In the genomic region with DNA sequence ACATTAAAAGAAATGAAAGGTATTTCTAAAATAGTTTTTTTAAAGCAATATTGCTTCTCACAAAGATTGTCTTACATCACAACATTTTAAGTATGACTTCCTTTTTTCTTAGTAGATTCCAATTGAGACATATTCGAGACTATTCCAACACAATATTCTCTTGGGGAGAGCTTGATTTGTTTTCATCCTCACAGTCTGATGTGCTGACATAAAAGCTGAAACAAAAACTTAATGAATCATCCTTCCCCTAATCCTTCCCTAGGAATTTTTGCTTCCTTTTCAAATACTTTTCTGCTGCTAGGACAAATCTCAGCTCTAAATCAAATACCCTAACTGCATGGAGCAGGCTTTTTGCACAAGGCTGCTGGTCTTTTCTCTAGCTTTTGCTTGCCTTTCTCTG, we compare ENCODE assay signal across 16 cellular contexts.
DNase-seq lines count a peak whose midpoint lies in the region; ATAC-seq and TF ChIP-seq lines count a peak whose summit lies in the region.
"Had no signal": no experiment of that assay in that cellular context is flagged by ENCODE, and none has a peak within 500 bp of the region (broad histone marks: within the 10 kb centered on the region; RNA-seq: fewer than 3 reads in every experiment).

No MANE protein-coding gene starts in this region.

- H3K27ac ChIP-seq in fibroblast of lung (ENCODE audit: insufficient read depth, low read length): no peak overlapping the region
- H3K27ac ChIP-seq: SJCRH30 had no signal

- no peak for ATAC-seq in GM18873 (IDR thresholded peaks at IDR 0.05; ENCODE audit: low FRiP score, unreplicated experiment)

- no peaks in the 10 kb centered on the region for H3K79me2 ChIP-seq in fibroblast of lung (ENCODE audit: control insufficient read depth, insufficient read depth, low read length)

- DNase-seq in GM03348 (ENCODE audit: low spot score) (peak; percentile 29), RPMI7951 (ENCODE audit: low read depth) (peak; percentile 10), fibroblast of lung (ENCODE audit: low read depth in 2 of 2) (peak; percentile 31 to 39), retinal pigment epithelial cell (ENCODE audit: low read depth) (peak; percentile 67), BE2C (no peak), activated T-cell treated with anti-CD3 and anti-CD28 coated beads for 4 hours (no peak), DMS 273 (lab: John Stamatoyannopoulos, UW; ENCODE audit: unreplicated experiment) (no peak)
- DNase-seq: activated T-cell treated with anti-CD3 and anti-CD28 coated beads, Interleukin-2, amount 50 U/mL, for 1 hour; anterior cingulate cortex; DMS 273 treated with DMSO at 0.1 percent for 48 hours; NCI-H1417 treated with DMSO at 0.1 percent for 48 hours; NCI-H524 treated with DMSO at 0.1 percent for 48 hours; SJCRH30 had no signal

- no peaks in the 10 kb centered on the region for H3K9me3 ChIP-seq in fibroblast of lung (ENCODE audit: control insufficient read depth, insufficient read depth, low read depth, low read length)
- H3K9me3 ChIP-seq in BE2C: no peaks in the 10 kb centered on the region
- H3K9me3 ChIP-seq: HAP-1, SJCRH30, tibial nerve had no signal

- H3K27me3 ChIP-seq in fibroblast of lung (ENCODE audit: control insufficient read depth, insufficient read depth, low read length): no peaks in the 10 kb centered on the region
- H3K27me3 ChIP-seq in BE2C: no peaks in the 10 kb centered on the region
- H3K27me3 ChIP-seq: SJCRH30, tibial nerve had no signal

- H3K36me3 ChIP-seq in fibroblast of lung (ENCODE audit: control insufficient read depth, insufficient read depth, low read length) (no peaks in the 10 kb centered on the region), BE2C (no peaks in the 10 kb centered on the region)
- H3K36me3 ChIP-seq: HAP-1, SJCRH30, tibial nerve had no signal

- no peaks in the 10 kb centered on the region for H4K20me1 ChIP-seq in fibroblast of lung (ENCODE audit: control insufficient read depth, extremely low read depth, insufficient read depth, low read length)

- no peak overlapping the region for H2AFZ ChIP-seq in fibroblast of lung (ENCODE audit: low read length)

- no peak for TF ChIP-seq CTCF in fibroblast of lung (conservative IDR thresholded peaks at IDR 0.05 in 1 of 2, IDR thresholded peaks at IDR 0.05 in 1 of 2; ENCODE audit: low read depth in 1 of 2, low read length in 2 of 2)
- no peak for TF ChIP-seq CTCF in retinal pigment epithelial cell (conservative IDR thresholded peaks at IDR 0.05; ENCODE audit: low read depth, low read length)
- TF ChIP-seq CTCF in BE2C (IDR thresholded peaks at IDR 0.05; ENCODE audit: low read depth, low read length): no peak

- H3K4me1 ChIP-seq in fibroblast of lung (ENCODE audit: control insufficient read depth, extremely low read depth, insufficient read depth, low read length) (no peaks in the 10 kb centered on the region), BE2C (peaks cover 4% of the 10 kb centered on the region; the same call in 1 of the 2 replicates)
- H3K4me1 ChIP-seq: HAP-1, SJCRH30 had no signal

- H3K4me2 ChIP-seq in fibroblast of lung (ENCODE audit: extremely low read depth, insufficient read depth, low read length): no peak overlapping the region

- no peak overlapping the region for H3K9ac ChIP-seq in fibroblast of lung (ENCODE audit: insufficient read depth, low read length)

- H3K4me3 ChIP-seq in fibroblast of lung (replicated peaks in 1 of 4; ENCODE audit: control extremely low read depth in 1 of 4, insufficient read depth in 1 of 4, low read depth in 3 of 4, low read length in 4 of 4) (no peak overlapping the region), retinal pigment epithelial cell (ENCODE audit: low read length) (no peak overlapping the region), BE2C (ENCODE audit: low read depth, low read length) (no peak overlapping the region)
- H3K4me3 ChIP-seq: HAP-1, SJCRH30, tibial nerve had no signal

Comparison
In these comparisons a context has a peak if more than half of its experiments do, and no peak if none do; other contexts are left out.
1. DNase-seq: peak in GM03348 (single experiment), RPMI7951 (single experiment), fibroblast of lung (2 of 2) and retinal pigment epithelial cell (single experiment); none in BE2C (single experiment), activated T-cell treated with anti-CD3 and anti-CD28 coated beads for 4 hours (single experiment) and DMS 273 (single experiment).